Comparison of ENCODE assay signal across 9 cellular contexts in genomic region chr17:73646409-73647305, GRCh38. TPM values are rescaled to one million over a fixed set of nuclear protein-coding genes. Genes with fewer than 3 reads are reported as not detected.
DNase-seq lines count a peak whose midpoint lies in the region; ATAC-seq and TF ChIP-seq lines count a peak whose summit lies in the region.
"Had no signal": no experiment of that assay in that cellular context is flagged by ENCODE, and none has a peak within 500 bp of the region (broad histone marks: within the 10 kb centered on the region; RNA-seq: fewer than 3 reads in every experiment).

No MANE protein-coding gene starts in this region.

- POLR2A ChIA-PET in RWPE1 (lab: Yijun Ruan, JAX; ENCODE audit: low non-redundant PET) = no interaction called here

- peaks cover 72% of the 10 kb centered on the region for H3K27me3 Mint-ChIP-seq in endodermal cell (ENCODE audit: insufficient read depth)

- 64 to 83% methylated on average over 12 to 19 of the region's 19 CpGs for whole genome bisulfite sequencing in endodermal cell (ENCODE audit: insufficient coverage in 1 of 2, insufficient read length in 1 of 2), 2 experiments

- no peak for ATAC-seq in HG02840 (IDR thresholded peaks at IDR 0.05; ENCODE audit: low FRiP score, unreplicated experiment)
- no peak for ATAC-seq in GM18502 (IDR thresholded peaks at IDR 0.05; ENCODE audit: poor library complexity, unreplicated experiment)
- no peak for ATAC-seq in GM21390 (IDR thresholded peaks at IDR 0.05; ENCODE audit: unreplicated experiment)

- no peaks in the 10 kb centered on the region for H3K9me3 ChIP-seq in endodermal cell (ENCODE audit: control insufficient read depth, low read length)
- H3K9me3 ChIP-seq: ascending aorta had no signal

- H3K36me3 Mint-ChIP-seq in endodermal cell (ENCODE audit: low read depth) = no peaks in the 10 kb centered on the region

- CTCF ChIA-PET in RWPE1 (lab: Yijun Ruan, JAX) = interaction anchor here (0.9 to 1.4 kb wide), 4 partner anchors 51 to 553 kb away, joined by 3 to 4 read pairs (median 4); no protein-coding TSS in a partner anchor

- H3K4me1 ChIP-seq in endodermal cell (ENCODE audit: control insufficient read depth, insufficient read depth, low read length) = no peaks in the 10 kb centered on the region

- H3K4me1 Mint-ChIP-seq in endodermal cell = peaks cover 14% of the 10 kb centered on the region

- H3K4me3 ChIP-seq in endodermal cell (ENCODE audit: low read length) = no peak overlapping the region

- H3K4me3 Mint-ChIP-seq in endodermal cell = no peak overlapping the region

- no peak overlapping the region for H3K9ac ChIP-seq in endodermal cell (ENCODE audit: extremely low read depth, low read length, poor library complexity, severe bottlenecking)

- no peaks in the 10 kb centered on the region for H3K36me3 ChIP-seq in endodermal cell (ENCODE audit: control insufficient read depth, insufficient read depth, low read length)
- H3K36me3 ChIP-seq: ascending aorta had no signal

- H3K27me3 ChIP-seq in endodermal cell (ENCODE audit: control insufficient read depth, insufficient read depth, low read length, poor library complexity, severe bottlenecking) = peaks cover 77% of the 10 kb centered on the region
- H3K27me3 ChIP-seq: ascending aorta had no signal

- no peak overlapping the region for H3K27ac Mint-ChIP-seq in endodermal cell

- H3K27ac ChIP-seq in RWPE1 = no peak overlapping the region
- no peak overlapping the region for H3K27ac ChIP-seq in endodermal cell (ENCODE audit: low read depth, low read length)
- H3K27ac ChIP-seq: ascending aorta had no signal

- H3K9me3 Mint-ChIP-seq in endodermal cell = no peaks in the 10 kb centered on the region

- peak; percentile 21 for DNase-seq in stimulated activated CD4-positive, alpha-beta T cell treated with anti-CD3 and anti-CD28 coated beads, Interleukin-15, amount 100 ng/mL, for 24 hours
- no peak for DNase-seq in stimulated activated CD4-positive, alpha-beta T cell treated with anti-CD3 and anti-CD28 coated beads, Interleukin-4, amount 100 ng/mL, for 1 hour
- DNase-seq in RWPE1 (ENCODE audit: low spot score) (peak; percentile 20), endodermal cell (peak; percentile 86), kidney glomerular epithelial cell (lab: John Stamatoyannopoulos, UW) (no peak)

- no peak; the same call in 1 of the 2 replicates for TF ChIP-seq CTCF in RWPE1 (conservative IDR thresholded peaks at IDR 0.05; ENCODE audit: low read depth)
- peak; percentile 69 for TF ChIP-seq CTCF in endodermal cell (conservative IDR thresholded peaks at IDR 0.05)

RNA-seq across cellular contexts. Expression of gene SDK2, which starts 2.4 kb away (rescaled TPM):
- total RNA-seq in endodermal cell = 1 to 10 TPM; 5.9 to 7.0 TPM
- 44.6 TPM for polyA plus RNA-seq in endodermal cell (2013, experiment 1 of 2)
- polyA plus RNA-seq in endodermal cell (2013, experiment 2 of 2) = 44.2 TPM

Comparison
In these comparisons a context has a peak if more than half of its experiments do, and no peak if none do; other contexts are left out.
1. DNase-seq: peak in stimulated activated CD4-positive, alpha-beta T cell treated with anti-CD3 and anti-CD28 coated beads, Interleukin-15, amount 100 ng/mL, for 24 hours (single experiment), RWPE1 (single experiment) and endodermal cell (single experiment); none in stimulated activated CD4-positive, alpha-beta T cell treated with anti-CD3 and anti-CD28 coated beads, Interleukin-4, amount 100 ng/mL, for 1 hour (single experiment) and kidney glomerular epithelial cell (single experiment).